ENCODE assay signal across 6 cellular contexts in genomic region chr17:7323731-7324437, GRCh38. TPM values are rescaled to one million over a fixed set of nuclear protein-coding genes. Genes with fewer than 3 reads are reported as not detected.
A peak's percentile ranks its signal among the peaks of the same experiment; 100 is the strongest.
DNase-seq lines count a peak whose midpoint lies in the region; ATAC-seq and TF ChIP-seq lines count a peak whose summit lies in the region.

No MANE protein-coding gene starts in this region.

- no peak for ATAC-seq in HG02623 (IDR thresholded peaks at IDR 0.05; ENCODE audit: unreplicated experiment)

- DNase-seq in activated CD4-positive, alpha-beta T cell treated with anti-CD3 and anti-CD28 coated beads for 48 hours, result peak; percentile 77
- DNase-seq in glutamatergic neuron (peak; percentile 86), SKM-1 treated with dmso at 0.1 percent for 144 hours (lab: John Stamatoyannopoulos, UW; ENCODE audit: unreplicated experiment) (no peak)
- DNase-seq in stimulated activated CD8-positive, alpha-beta memory T cell treated with anti-CD3 and anti-CD28 coated beads, Interleukin-15, amount 100 ng/mL, for 24 hours (ENCODE audit: low read depth), result peak; percentile 39

- H3K27ac Mint-ChIP-seq in glutamatergic neuron (ENCODE audit: unreplicated experiment), result no peak overlapping the region

- TF ChIP-seq CTCF in GM12873 (IDR thresholded peaks at IDR 0.05; ENCODE audit: insufficient read depth, low read depth, low read length, missing control alignments) (peak; percentile 97), glutamatergic neuron (IDR thresholded peaks at IDR 0.05; ENCODE audit: partially characterized antibody, unreplicated experiment) (peak; percentile 92)

- peaks cover 3% of the 10 kb centered on the region for H3K9me3 Mint-ChIP-seq in glutamatergic neuron (ENCODE audit: unreplicated experiment)

- peaks cover 8% of the 10 kb centered on the region for H3K4me1 Mint-ChIP-seq in glutamatergic neuron (ENCODE audit: low read depth, unreplicated experiment)

- H3K36me3 Mint-ChIP-seq in glutamatergic neuron (ENCODE audit: unreplicated experiment), result no peaks in the 10 kb centered on the region

- peaks cover 4% of the 10 kb centered on the region for H3K27me3 Mint-ChIP-seq in glutamatergic neuron (ENCODE audit: unreplicated experiment)

- no peak overlapping the region for H3K4me3 Mint-ChIP-seq in glutamatergic neuron (ENCODE audit: unreplicated experiment)

RNA-seq across cellular contexts. Expression of gene NEURL4, which starts 5.3 kb away (rescaled TPM):
- total RNA-seq in glutamatergic neuron (ENCODE audit: unreplicated experiment), result 97.6 TPM

RNA-seq across cellular contexts. Expression of gene GPS2, which starts 8.7 kb away (rescaled TPM):
- total RNA-seq in glutamatergic neuron (ENCODE audit: unreplicated experiment), result 98.3 TPM

RNA-seq across cellular contexts. Expression of gene ACAP1, which starts 12.4 kb away (rescaled TPM):
- total RNA-seq in glutamatergic neuron (ENCODE audit: unreplicated experiment), result not detected

RNA-seq across cellular contexts. Expression of gene EIF5A, which starts 16.5 kb away (rescaled TPM):
- 347 TPM for total RNA-seq in glutamatergic neuron (ENCODE audit: unreplicated experiment)

RNA-seq across cellular contexts. Expression of gene KCTD11, which starts 28.1 kb away (rescaled TPM):
- total RNA-seq in glutamatergic neuron (ENCODE audit: unreplicated experiment), result 2.2 TPM
